1 cellular context compared by ENCODE assay signal in genomic region chr14:92994942-92995341, GRCh38.
TF ChIP-seq lines count a peak whose summit lies in the region.

No MANE protein-coding gene starts in this region.

TF ChIP-seq in HEK293, 187 proteins besides CTCF, POLR2A, EP300 and RAD21 (continued from another document):
- TF ChIP-seq ZSCAN4 (tag by site-specific recombination; IDR thresholded peaks at IDR 0.05) (no peak), ZNF501 (tag by site-specific recombination; IDR thresholded peaks at IDR 0.05) (no peak), REPIN1 (tag by site-specific recombination; IDR thresholded peaks at IDR 0.05; ENCODE audit: low read depth) (no peak)
